18 cellular contexts compared by ENCODE assay signal in genomic region chr15:48935236-48935635, GRCh38. TPM values are rescaled to one million over a fixed set of nuclear protein-coding genes. Genes with fewer than 3 reads are reported as not detected.
A peak's percentile ranks its signal among the peaks of the same experiment; 100 is the strongest.
DNase-seq lines count a peak whose midpoint lies in the region; ATAC-seq and TF ChIP-seq lines count a peak whose summit lies in the region.
"Had no signal": no experiment of that assay in that cellular context is flagged by ENCODE, and none has a peak within 500 bp of the region (broad histone marks: within the 10 kb centered on the region; RNA-seq: fewer than 3 reads in every experiment).

No MANE protein-coding gene starts in this region.

- no peak overlapping the region; a peak in 1 of 4 replicates for H4K8ac ChIP-seq in IMR-90 (ENCODE audit: low read depth in 2 of 2, low read length in 2 of 2)

- H2BK5ac ChIP-seq in IMR-90 (ENCODE audit: low read depth, low read length, poor library complexity, severe bottlenecking): no peak overlapping the region

- H3K27ac ChIP-seq in IMR-90 (ENCODE audit: insufficient read depth, low read length) (no peak overlapping the region), ascending aorta (peak overlapping the region; percentile 20 to 64), suprapubic skin (no peak overlapping the region)
- no peak overlapping the region for H3K27ac ChIP-seq in CD8-positive, alpha-beta memory T cell (ENCODE audit: low read depth, low read length)
- H3K27ac ChIP-seq: 22Rv1, HL-60 had no signal

- H3K4me3 ChIP-seq in IMR-90 (ENCODE audit: insufficient read depth, low read depth, low read length) (no peak overlapping the region), ascending aorta (no peak overlapping the region), foreskin fibroblast (ENCODE audit: low read depth in 1 of 2, low read length in 2 of 2) (no peak overlapping the region), suprapubic skin (no peak overlapping the region)
- H3K4me3 ChIP-seq in CD8-positive, alpha-beta memory T cell (ENCODE audit: low read length): no peak overlapping the region
- H3K4me3 ChIP-seq: HAP-1 had no signal

- no peaks in the 10 kb centered on the region for H3K36me3 ChIP-seq in IMR-90 (ENCODE audit: control insufficient read depth, insufficient read depth, low read length)
- H3K36me3 ChIP-seq in ascending aorta: no peaks in the 10 kb centered on the region
- no peaks in the 10 kb centered on the region for H3K36me3 ChIP-seq in CD8-positive, alpha-beta memory T cell (ENCODE audit: insufficient read depth, low read length)
- no peaks in the 10 kb centered on the region for H3K36me3 ChIP-seq in suprapubic skin
- H3K36me3 ChIP-seq: HAP-1 had no signal

- H3K4me1 Mint-ChIP-seq in CD8-positive, alpha-beta memory T cell: no peaks in the 10 kb centered on the region
- H3K4me1 Mint-ChIP-seq in mesothelial cell of epicardium: no peaks in the 10 kb centered on the region
- H3K4me1 Mint-ChIP-seq: B cell had no signal

- H2AK5ac ChIP-seq in IMR-90 (ENCODE audit: low read depth, low read length): peak overlapping the region; percentile 85

- intact Hi-C loops in IMR-90 (cut with micrococcal nuclease) (loop anchor here (5.0 kb wide), 1 partner anchor 48 kb away; no protein-coding TSS in a partner anchor), ascending aorta (cut with DNase I) (no loop called here)

- peak overlapping the region; percentile 28; the same call in 1 of the 2 replicates for H3K23ac ChIP-seq in IMR-90 (ENCODE audit: low read depth, low read length)

- H2BK15ac ChIP-seq in IMR-90 (ENCODE audit: low read depth, low read length): peak overlapping the region; percentile 62; the same call in 1 of the 3 replicates

- H2BK120ac ChIP-seq in IMR-90 (ENCODE audit: low read depth, low read length): peak overlapping the region; percentile 65; the same call in 1 of the 2 replicates

- no peak overlapping the region for H3K4me3 Mint-ChIP-seq in CD8-positive, alpha-beta memory T cell
- H3K4me3 Mint-ChIP-seq in mesothelial cell of epicardium: no peak overlapping the region
- H3K4me3 Mint-ChIP-seq: B cell; CD4-positive, alpha-beta T cell had no signal

- H3K27ac Mint-ChIP-seq in CD8-positive, alpha-beta memory T cell: no peak overlapping the region
- H3K27ac Mint-ChIP-seq in mesothelial cell of epicardium: no peak overlapping the region
- H3K27ac Mint-ChIP-seq: B cell; CD4-positive, alpha-beta T cell had no signal

- H3K4me1 ChIP-seq in IMR-90 (ENCODE audit: control insufficient read depth, insufficient read depth, low read length): peaks cover 19% of the 10 kb centered on the region
- H3K4me1 ChIP-seq in ascending aorta: no peaks in the 10 kb centered on the region
- no peaks in the 10 kb centered on the region for H3K4me1 ChIP-seq in CD8-positive, alpha-beta memory T cell (ENCODE audit: insufficient read depth, low read length)
- H3K4me1 ChIP-seq in suprapubic skin: no peaks in the 10 kb centered on the region
- H3K4me1 ChIP-seq: HAP-1 had no signal

- peak overlapping the region; percentile 54 for H3K14ac ChIP-seq in IMR-90 (replicated peaks; ENCODE audit: low read depth, low read length)

- no peak overlapping the region for H4K5ac ChIP-seq in IMR-90 (ENCODE audit: low read depth, low read length)

- DNase-seq in A172 (ENCODE audit: low spot score): peak; percentile 67
- DNase-seq in IMR-90: no peak
- no peak for DNase-seq in ascending aorta (ENCODE audit: low spot score in 2 of 2)
- peak; percentile 14 for DNase-seq in kidney tubule cell (ENCODE audit: low spot score)
- DNase-seq in CD8-positive, alpha-beta memory T cell: no peak
- no peak for DNase-seq in foreskin fibroblast
- no peak for DNase-seq in suprapubic skin (ENCODE audit: low spot score in 2 of 2)
- no peak for DNase-seq in mesothelial cell of epicardium (ENCODE audit: low spot score in 2 of 2, unreplicated experiment in 2 of 2)
- DNase-seq: C1 segment of cervical spinal cord; CD4-positive, alpha-beta T cell; COR-L47; DMS153; DMS79 treated with DMSO at 0.1 percent for 48 hours; GDM1 had no signal

- peak overlapping the region; percentile 82 for H2BK20ac ChIP-seq in IMR-90 (ENCODE audit: low read depth, low read length)

- H3K27me3 ChIP-seq in IMR-90 (ENCODE audit: control insufficient read depth, insufficient read depth, low read length) (no peaks in the 10 kb centered on the region), ascending aorta (no peaks in the 10 kb centered on the region), suprapubic skin (no peaks in the 10 kb centered on the region)
- H3K27me3 ChIP-seq in CD8-positive, alpha-beta memory T cell (ENCODE audit: insufficient read depth, low read length, poor library complexity, severe bottlenecking): no peaks in the 10 kb centered on the region

- no peak for ATAC-seq in IMR-90 (ENCODE audit: low read depth)

- no peaks in the 10 kb centered on the region for H4K20me1 ChIP-seq in IMR-90 (ENCODE audit: insufficient read depth, low read length)

- H3K9ac ChIP-seq in IMR-90 (ENCODE audit: low read depth, low read length): no peak overlapping the region

- H3K9me3 Mint-ChIP-seq in CD8-positive, alpha-beta memory T cell: no peaks in the 10 kb centered on the region
- peaks cover 4% of the 10 kb centered on the region for H3K9me3 Mint-ChIP-seq in mesothelial cell of epicardium
- H3K9me3 Mint-ChIP-seq: CD4-positive, alpha-beta T cell had no signal

- BruUV-seq in IMR-90 (replicated peaks; lab: Mats Ljungman, UMichigan): no TSS peak

- in situ Hi-C loops in IMR-90 (cut with MboI; ENCODE audit: low sequenced_read_pairs): no loop called here

- H2AFZ ChIP-seq in IMR-90 (replicated peaks; ENCODE audit: low read length, poor library complexity): no peak overlapping the region

- H3K56ac ChIP-seq in IMR-90 (ENCODE audit: extremely low read depth, insufficient read depth, low read length): no peak overlapping the region

- H3K9me3 ChIP-seq in IMR-90 (ENCODE audit: control insufficient read depth, insufficient read depth, low read length) (no peaks in the 10 kb centered on the region), ascending aorta (no peaks in the 10 kb centered on the region), suprapubic skin (no peaks in the 10 kb centered on the region)
- H3K9me3 ChIP-seq in CD8-positive, alpha-beta memory T cell (ENCODE audit: low read length): no peaks in the 10 kb centered on the region
- H3K9me3 ChIP-seq: HAP-1 had no signal

- peaks cover 15% of the 10 kb centered on the region for H3K9me1 ChIP-seq in IMR-90 (ENCODE audit: insufficient read depth, low read length)

- H3K27me3 Mint-ChIP-seq in CD8-positive, alpha-beta memory T cell: peaks cover 13 to 30% of the 10 kb centered on the region in 2 donors
- H3K27me3 Mint-ChIP-seq in mesothelial cell of epicardium (ENCODE audit: low read depth): peaks cover 19% of the 10 kb centered on the region

- peak overlapping the region; percentile 31 for H4K91ac ChIP-seq in IMR-90 (ENCODE audit: insufficient read depth, low read depth, low read length)

- dilution Hi-C loops in IMR-90 (cut with HindIII; ENCODE audit: low sequenced_read_pairs, unreplicated experiment): no loop called here

- no peak overlapping the region for H3K4me2 ChIP-seq in IMR-90 (ENCODE audit: low read depth, low read length)

- TF ChIP-seq POLR2A in IMR-90 (IDR thresholded peaks at IDR 0.05; ENCODE audit: low read depth, low read length) (no peak), suprapubic skin (IDR thresholded peaks at IDR 0.05) (no peak)

- no peak overlapping the region; the same call in 1 of the 2 replicates for H3K18ac ChIP-seq in IMR-90 (ENCODE audit: low read depth, low read length)

- H2AK9ac ChIP-seq in IMR-90 (replicated peaks; ENCODE audit: low read depth, low read length, poor library complexity): no peak overlapping the region

- H3K4ac ChIP-seq in IMR-90 (ENCODE audit: low read depth, low read length): peak overlapping the region; percentile 46; the same call in 1 of the 2 replicates

- H3K79me1 ChIP-seq in IMR-90 (ENCODE audit: low read depth in 1 of 2, low read length in 2 of 2): peaks cover 12 to 24% of the 10 kb centered on the region in 2 experiments

- TF ChIP-seq RAD21 in IMR-90 (IDR thresholded peaks at IDR 0.05; ENCODE audit: low read length): no peak

- CTCF ChIA-PET in IMR-90 (lab: Yijun Ruan, JAX): no interaction called here
- CTCF ChIA-PET in CD8-positive, alpha-beta memory T cell (lab: Charles Lee): no interaction called here

- TF ChIP-seq EP300 in suprapubic skin (IDR thresholded peaks at IDR 0.05): no peak

- H3K36me3 Mint-ChIP-seq in CD8-positive, alpha-beta memory T cell: no peaks in the 10 kb centered on the region
- H3K36me3 Mint-ChIP-seq in mesothelial cell of epicardium: no peaks in the 10 kb centered on the region

- no peak for TF ChIP-seq CTCF in IMR-90 (conservative IDR thresholded peaks at IDR 0.05; ENCODE audit: low read depth, low read length)
- TF ChIP-seq CTCF in ascending aorta (IDR thresholded peaks at IDR 0.05): no peak
- no peak for TF ChIP-seq CTCF in foreskin fibroblast (IDR thresholded peaks at IDR 0.05; ENCODE audit: low read depth, low read length)
- TF ChIP-seq CTCF in suprapubic skin (IDR thresholded peaks at IDR 0.05): no peak
- no peak for TF ChIP-seq CTCF in mesothelial cell of epicardium (IDR thresholded peaks at IDR 0.05; ENCODE audit: unreplicated experiment)

- POLR2A ChIA-PET in IMR-90 (lab: Charles Lee; ENCODE audit: unreplicated experiment): no interaction called here
- POLR2A ChIA-PET in CD8-positive, alpha-beta memory T cell (lab: Charles Lee): no interaction called here

TF ChIP-seq in IMR-90, 13 proteins besides CTCF, POLR2A, EP300 and RAD21 (continues in another document):
- no peak for TF ChIP-seq BHLHE40 (IDR thresholded peaks at IDR 0.05; ENCODE audit: low read depth, low read length)

RNA-seq across cellular contexts. Expression of gene SHC4, which starts 28.5 kb away (rescaled TPM):
- 0.59 and 0.84 TPM in 2 replicates for total RNA-seq in A172 (2014; rRNA removed; shearing (Covaris generic))
- total RNA-seq in IMR-90 (2012; rRNA removed) (2.5 and 2.7 TPM in 2 replicates), ascending aorta (7.2 TPM), suprapubic skin (1 to 10 TPM; 1.4 to 2.5 (median 1.6) TPM), mesothelial cell of epicardium (0.58 to 0.90 TPM (median 0.64 TPM) in 3 replicates)
- polyA plus RNA-seq in IMR-90 (2012; rRNA removed): 0.91 and 0.95 TPM in 2 replicates
- 0.34 and 0.49 TPM in 2 replicates for polyA plus RNA-seq in IMR-90 (2012; cell fraction: cytosol; rRNA removed)
- polyA plus RNA-seq in IMR-90 (2012; cell fraction: nucleus; rRNA removed; ENCODE audit: low replicate concordance): 0.65 and 2.8 TPM in 2 replicates
- total RNA-seq in CD8-positive, alpha-beta memory T cell: 1 to 10 TPM; 5.0 to 5.7 TPM
- polyA plus RNA-seq in CD8-positive, alpha-beta memory T cell: not detected
- total RNA-seq: CD4-positive, alpha-beta T cell had no signal

RNA-seq across cellular contexts. Expression of gene EID1, which starts 57.3 kb away (rescaled TPM):
- total RNA-seq in A172 (2014; rRNA removed; shearing (Covaris generic)): 301 and 330 TPM in 2 replicates
- total RNA-seq in IMR-90 (2012; rRNA removed) (147 and 308 TPM in 2 replicates), ascending aorta (247 TPM), suprapubic skin (10 to 100 TPM; 57.6 to 88.6 (median 84.7) TPM), mesothelial cell of epicardium (135 to 146 TPM (median 139 TPM) in 3 replicates)
- 162 and 191 TPM in 2 replicates for polyA plus RNA-seq in IMR-90 (2012; rRNA removed)
- polyA plus RNA-seq in IMR-90 (2012; cell fraction: cytosol; rRNA removed): 116 and 250 TPM in 2 replicates
- polyA plus RNA-seq in IMR-90 (2012; cell fraction: nucleus; rRNA removed; ENCODE audit: low replicate concordance): 31.4 and 62.4 TPM in 2 replicates
- 100 to 1,000 TPM; 113 to 125 TPM for total RNA-seq in CD8-positive, alpha-beta memory T cell
- polyA plus RNA-seq in CD8-positive, alpha-beta memory T cell: 183 TPM

Comparison
In these comparisons a context has a peak if more than half of its experiments do, and no peak if none do; other contexts are left out.
1. DNase-seq: peak in A172 (single experiment) and kidney tubule cell (single experiment); none in IMR-90 (single experiment), ascending aorta (0 of 2), CD8-positive, alpha-beta memory T cell (0 of 5), foreskin fibroblast (0 of 2), suprapubic skin (0 of 2) and mesothelial cell of epicardium (0 of 2).
2. H3K27ac ChIP-seq: peak in ascending aorta (2 of 2); none in IMR-90 (single experiment), CD8-positive, alpha-beta memory T cell (single experiment) and suprapubic skin (single experiment).